Comparison of ENCODE assay signal across 17 cellular contexts in the genomic region with DNA sequence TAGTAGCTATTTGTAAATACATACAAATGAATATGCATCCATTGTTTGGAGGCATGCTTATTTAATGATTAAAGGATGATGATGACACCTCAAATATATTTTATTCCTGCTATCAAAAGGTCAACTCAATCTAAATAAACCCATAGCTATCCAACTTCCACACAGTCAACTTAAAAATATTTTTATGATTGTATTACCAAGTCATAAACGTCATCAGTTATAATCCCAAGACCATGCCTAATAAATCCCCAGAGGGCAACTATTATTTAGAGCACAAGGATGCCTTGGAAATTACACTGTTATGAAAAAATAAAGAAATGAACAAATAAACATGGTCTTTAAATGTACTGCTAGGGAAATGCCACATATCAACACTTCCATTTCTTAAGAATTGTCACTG.
"Had no signal": no experiment of that assay in that cellular context is flagged by ENCODE, and none has a peak within 500 bp of the region (broad histone marks: within the 10 kb centered on the region; RNA-seq: fewer than 3 reads in every experiment).

No MANE protein-coding gene starts in this region.

- H3K27me3 ChIP-seq: ascending aorta, right lobe of liver, stomach, testis, upper lobe of right lung had no signal

- H3K4me1 ChIP-seq: right lobe of liver, testis, upper lobe of right lung had no signal

- DNase-seq: activated B cell treated with CpG ODN at 0.5 μM for 24 hours; activated CD4-positive, alpha-beta T cell treated with anti-CD3 and anti-CD28 coated beads, Interleukin-2, amount 10 ng/mL, durations not matched to agents 24 days and 14 days; activated CD8-positive, alpha-beta T cell treated with anti-CD3 and anti-CD28 coated beads, Interleukin-2, amount 10 ng/mL, durations not matched to agents 7 days and 5 days; activated naive CD4-positive, alpha-beta T cell; glutamatergic neuron; hypothalamus; left ventricle myocardium superior; mesenchymal stem cell; nephron progenitor cell; occipital lobe; psoas muscle; right lobe of liver; stimulated activated CD4-positive, alpha-beta T cell treated with anti-CD3 and anti-CD28 coated beads, Interleukin-1b, Interleukin-23, amount 100 ng/mL, for 48 hours; stomach; testis; upper lobe of right lung had no signal

- H3K9me3 ChIP-seq: ascending aorta, psoas muscle, right lobe of liver, stomach, testis, upper lobe of right lung had no signal

- H3K4me3 ChIP-seq: ascending aorta, psoas muscle, right lobe of liver, stomach, testis, upper lobe of right lung had no signal

- H3K36me3 ChIP-seq: ascending aorta, right lobe of liver, stomach, upper lobe of right lung had no signal
